10 cellular contexts compared by ENCODE assay signal in genomic region chr20:49281913-49282467, GRCh38. TPM values are rescaled to one million over a fixed set of nuclear protein-coding genes. Genes with fewer than 3 reads are reported as not detected.
DNase-seq lines count a peak whose midpoint lies in the region; ATAC-seq and TF ChIP-seq lines count a peak whose summit lies in the region.
"Had no signal": no experiment of that assay in that cellular context is flagged by ENCODE, and none has a peak within 500 bp of the region (broad histone marks: within the 10 kb centered on the region; RNA-seq: fewer than 3 reads in every experiment).

No MANE protein-coding gene starts in this region.

- H3K9me3 Mint-ChIP-seq in CD14-positive monocyte (peaks cover 62 to 83% (median 75%) of the 10 kb centered on the region in 7 donors), brain (peaks cover 84 to 90% (median 86%) of the 10 kb centered on the region in 5 experiments)

- H3K4me3 ChIP-seq in HUES6 (ENCODE audit: low read depth, low read length) (peak overlapping the region; percentile 77), mucosa of rectum (ENCODE audit: low read length in 2 of 2) (peak overlapping the region; percentile 24 to 52)
- H3K4me3 ChIP-seq: cardiac muscle cell had no signal

- peaks cover 0 to 5% (median 0%) of the 10 kb centered on the region in 3 donors for H3K27me3 Mint-ChIP-seq in CD14-positive monocyte (ENCODE audit: low read depth in 3 of 3)
- peaks cover 29% of the 10 kb centered on the region for H3K27me3 Mint-ChIP-seq in brain

- H3K27me3 ChIP-seq in HUES6 (ENCODE audit: control insufficient read depth, insufficient read depth, low read length) (no peaks in the 10 kb centered on the region), mucosa of rectum (ENCODE audit: control insufficient read depth in 2 of 2, insufficient read depth in 2 of 2, low read length in 2 of 2) (no peaks in the 10 kb centered on the region)
- H3K27me3 ChIP-seq: cardiac muscle cell had no signal

- H3K27ac ChIP-seq in HUES6 (ENCODE audit: low read depth, low read length) = peak overlapping the region; percentile 83
- H3K27ac ChIP-seq in mucosa of rectum (ENCODE audit: low read depth in 2 of 2, low read length in 2 of 2) = no peak overlapping the region

- TF ChIP-seq CTCF in CD14-positive monocyte (IDR thresholded peaks at IDR 0.05) (no peak), brain (conservative IDR thresholded peaks at IDR 0.05) (no peak)

- peak overlapping the region; percentile 94 for H3K9ac ChIP-seq in HUES6 (ENCODE audit: low read length)
- no peak overlapping the region for H3K9ac ChIP-seq in mucosa of rectum (ENCODE audit: low read depth in 1 of 2, low read length in 2 of 2)

- H3K36me3 Mint-ChIP-seq in CD14-positive monocyte = peaks cover 74 to 83% of the 10 kb centered on the region in 2 donors
- peaks cover 88% of the 10 kb centered on the region for H3K36me3 Mint-ChIP-seq in brain

- peaks cover 83% of the 10 kb centered on the region for H3K36me3 ChIP-seq in HUES6 (ENCODE audit: control insufficient read depth, insufficient read depth, low read length)
- H3K36me3 ChIP-seq in mucosa of rectum (ENCODE audit: control insufficient read depth in 2 of 2, insufficient read depth in 2 of 2, low read length in 2 of 2) = peaks cover 73% of the 10 kb centered on the region in 2 donors

- intact Hi-C loops in CD14-positive monocyte (cut with micrococcal nuclease) = loop anchor here (5.0 kb wide), 1 partner anchor 40 kb away; no protein-coding TSS in a partner anchor

- H3K27ac Mint-ChIP-seq in CD14-positive monocyte = peak overlapping the region in 6 of 7 donors; percentile 45 to 99 (median 98)
- peak overlapping the region in 4 of 5 experiments; percentile 9 to 98 (median 32) for H3K27ac Mint-ChIP-seq in brain

- no peaks in the 10 kb centered on the region for H3K9me3 ChIP-seq in HUES6 (ENCODE audit: control insufficient read depth, insufficient read depth, low read depth, low read length)
- H3K9me3 ChIP-seq in mucosa of rectum (ENCODE audit: control insufficient read depth in 2 of 2, low read length in 2 of 2) = peaks cover 52 to 54% of the 10 kb centered on the region in 2 donors

- DNase-seq in CD14-positive monocyte (ENCODE audit: low spot score) = no peak
- DNase-seq in COR-L47 (lab: John Stamatoyannopoulos, UW) = no peak
- DNase-seq: NCI-H1105 had no signal

- H3K4me3 Mint-ChIP-seq in CD14-positive monocyte (no peak overlapping the region), brain (peak overlapping the region; percentile 96 to 98 (median 96))

- H3K4me1 Mint-ChIP-seq in CD14-positive monocyte = peaks cover 33% of the 10 kb centered on the region
- H3K4me1 Mint-ChIP-seq in brain = peaks cover 92% of the 10 kb centered on the region

- peaks cover 29% of the 10 kb centered on the region for H3K4me1 ChIP-seq in HUES6 (ENCODE audit: control insufficient read depth, insufficient read depth, low read length)
- peaks cover 0 to 4% of the 10 kb centered on the region in 2 donors for H3K4me1 ChIP-seq in mucosa of rectum (ENCODE audit: control insufficient read depth in 2 of 2, insufficient read depth in 2 of 2, low read length in 2 of 2)

- no peak for ATAC-seq in GM21737 (IDR thresholded peaks at IDR 0.05; ENCODE audit: unreplicated experiment)
- no peak for ATAC-seq in GM19035 (IDR thresholded peaks at IDR 0.05; ENCODE audit: unreplicated experiment)
- no peak for ATAC-seq in HG03108 (IDR thresholded peaks at IDR 0.05; ENCODE audit: unreplicated experiment)

RNA-seq across cellular contexts. Expression of gene ZNFX1, which starts 4.1 kb away (rescaled TPM):
- 10 to 100 TPM; 11.4 to 23.2 TPM for polyA plus RNA-seq in CD14-positive monocyte
- 23.5 TPM for polyA plus RNA-seq in brain (ENCODE audit: insufficient read depth, low read depth, low replicate concordance)

Comparison
In these comparisons a context has a peak if more than half of its experiments do, and no peak if none do; other contexts are left out.
1. H3K4me3 Mint-ChIP-seq: peak in brain (5 of 5); none in CD14-positive monocyte (0 of 2).